8 cellular contexts compared by ENCODE assay signal in the genomic region with DNA sequence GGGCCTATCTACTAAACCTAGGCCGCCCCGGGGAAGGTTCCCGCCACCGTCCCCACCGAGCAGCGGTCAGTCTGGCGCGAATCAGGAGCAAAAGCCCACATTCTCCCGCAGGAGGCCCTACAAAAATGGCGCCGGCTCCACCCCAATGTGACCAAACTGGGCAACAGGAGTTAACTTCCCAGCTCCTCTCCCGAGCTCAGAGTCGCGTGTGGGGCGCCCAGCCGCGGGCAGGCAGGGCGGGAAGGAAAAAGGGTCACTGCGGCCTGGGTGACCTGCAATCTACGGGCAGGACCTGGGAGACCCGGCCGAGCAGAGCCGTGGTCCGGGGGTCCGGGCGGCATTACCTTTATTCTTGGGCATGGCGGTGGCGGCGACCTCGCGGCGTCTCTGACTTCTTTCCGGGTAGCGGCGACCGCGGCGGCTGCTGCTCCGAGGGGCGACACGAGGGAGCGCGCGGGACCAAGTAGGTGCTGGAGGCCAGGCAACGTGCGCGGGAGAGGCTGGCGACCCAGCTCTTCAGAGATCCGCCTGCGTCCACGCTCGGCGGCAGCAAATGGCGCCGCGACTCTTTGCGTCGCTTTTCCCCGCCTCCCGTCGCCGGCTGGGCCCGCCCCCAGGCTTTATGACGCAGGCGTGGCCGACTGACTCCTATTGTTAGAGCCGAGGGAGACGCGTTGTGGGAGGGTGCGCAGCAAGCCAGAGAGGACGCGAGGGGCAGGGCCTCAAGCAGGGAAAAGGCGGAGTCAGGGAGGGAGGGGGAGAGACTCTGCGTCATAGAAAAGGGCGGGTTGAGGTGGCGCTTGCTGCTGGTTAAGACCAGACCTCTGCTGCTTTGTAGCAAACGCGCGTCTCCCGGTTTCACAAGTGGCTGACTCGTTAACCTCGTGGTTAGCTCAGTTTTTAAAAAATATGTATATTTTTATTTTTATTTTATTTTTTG. TPM values are rescaled to one million over a fixed set of nuclear protein-coding genes. Genes with fewer than 3 reads are reported as not detected.
DNase-seq lines count a peak whose midpoint lies in the region; ATAC-seq and TF ChIP-seq lines count a peak whose summit lies in the region.

Gene EIF1AX, minus strand, starts transcription at position 558 of the 940 bp plus-strand sequence. Its CDS starts 198 bp downstream, at position 360.

- no peaks in the 10 kb centered on the region for H3K27me3 Mint-ChIP-seq in activated naive CD8-positive, alpha-beta T cell treated with anti-CD3 and anti-CD28 coated beads, Interleukin-2, amount 10 ng/mL, durations not matched to agents 7 days and 5 days

- H2AFZ ChIP-seq in SU-DHL-6 (ENCODE audit: low read depth, low read length, severe bottlenecking), result no peak within 1 kb of the TSS

- intact Hi-C loops in head of caudate nucleus (cut with DNase I) (loop anchor here (10.0 kb wide), 1 partner anchor 123 kb away; the partner anchor contains the start of gene RPS6KA3), ovary (cut with DNase I) (loop anchor here in 1 of 4 donors (5.0 kb wide), 1 partner anchor 126 kb away; the partner anchor contains the start of gene RPS6KA3), thyroid gland (cut with DNase I) (no loop called here)

- peak within 1 kb of the TSS; percentile 82 for H3K4me2 ChIP-seq in SU-DHL-6 (ENCODE audit: low read depth, low read length, poor library complexity, severe bottlenecking)

- H3K9me3 ChIP-seq in SU-DHL-6 (ENCODE audit: insufficient read depth, low read length) (no peaks in the 10 kb centered on the region), ovary (no peaks in the 10 kb centered on the region), thyroid gland (no peaks in the 10 kb centered on the region)

- peak; percentile 2 for TF ChIP-seq EP300 in ovary (IDR thresholded peaks at IDR 0.05)

- 0 out of 2 replicates have a peak, but pooled peaks cover 6% of the 10 kb centered on the region for H3F3A ChIP-seq in SU-DHL-6 (ENCODE audit: insufficient read depth)

- 1 to 2% (median 1%) methylated on average over 40 to 82 of the region's 82 CpGs for WGBS in ovary, 3 donors
- 0% methylated on average over 8 to 23 of the region's 82 CpGs for WGBS in thyroid gland, 2 donors

- H3K27ac ChIP-seq in SU-DHL-6 (ENCODE audit: low read depth, low read length) (peak within 1 kb of the TSS; percentile 48), ovary (peak within 1 kb of the TSS; percentile 87 to 93), thyroid gland (peak within 1 kb of the TSS; percentile 79 to 93 (median 84))

- ATAC-seq in HG02678 (IDR thresholded peaks at IDR 0.05; ENCODE audit: unreplicated experiment), result peak; percentile 99
- ATAC-seq in activated naive CD8-positive, alpha-beta T cell treated with anti-CD3 and anti-CD28 coated beads, Interleukin-2, amount 10 ng/mL, durations not matched to agents 7 days and 5 days (ENCODE audit: low read depth), result peak; percentile 99

- DNase-seq in NCI-H128 (lab: John Stamatoyannopoulos, UW; ENCODE audit: unreplicated experiment), result peak; percentile 94
- peak; percentile 91 for DNase-seq in activated naive CD8-positive, alpha-beta T cell treated with anti-CD3 and anti-CD28 coated beads, Interleukin-2, amount 10 ng/mL, durations not matched to agents 7 days and 5 days
- DNase-seq in head of caudate nucleus, result peak; percentile 89 to 100 (median 99)
- peak; percentile 99 for DNase-seq in ovary
- DNase-seq in thyroid gland, result peak; percentile 96

- H3K36me3 ChIP-seq in SU-DHL-6 (ENCODE audit: low read length), result 0 out of 2 replicates have a peak, but pooled peaks cover 6% of the 10 kb centered on the region
- H3K36me3 ChIP-seq in ovary, result no peaks in the 10 kb centered on the region
- H3K36me3 ChIP-seq in thyroid gland, result peaks cover 6 to 11% of the 10 kb centered on the region in 2 donors

- H3K27ac Mint-ChIP-seq in activated naive CD8-positive, alpha-beta T cell treated with anti-CD3 and anti-CD28 coated beads, Interleukin-2, amount 10 ng/mL, durations not matched to agents 7 days and 5 days, result peak within 1 kb of the TSS; percentile 86

- peak within 1 kb of the TSS; percentile 85 for H3K4me3 Mint-ChIP-seq in activated naive CD8-positive, alpha-beta T cell treated with anti-CD3 and anti-CD28 coated beads, Interleukin-2, amount 10 ng/mL, durations not matched to agents 7 days and 5 days

- TF ChIP-seq POLR2A in GM10847 (IDR thresholded peaks at IDR 0.05; ENCODE audit: extremely low read depth, insufficient read length), result peak; percentile 67
- TF ChIP-seq POLR2A in ovary (IDR thresholded peaks at IDR 0.05), result peak; percentile 96
- TF ChIP-seq POLR2A in thyroid gland (IDR thresholded peaks at IDR 0.05), result peak; percentile 7 to 96

- H3K9ac ChIP-seq in SU-DHL-6 (ENCODE audit: low read length), result peak within 1 kb of the TSS; percentile 94

- H3K9me2 ChIP-seq in SU-DHL-6 (replicated peaks; ENCODE audit: insufficient read depth, low read length), result no peaks in the 10 kb centered on the region

- no peaks in the 10 kb centered on the region for H3K9me3 Mint-ChIP-seq in activated naive CD8-positive, alpha-beta T cell treated with anti-CD3 and anti-CD28 coated beads, Interleukin-2, amount 10 ng/mL, durations not matched to agents 7 days and 5 days

- H3K36me3 Mint-ChIP-seq in activated naive CD8-positive, alpha-beta T cell treated with anti-CD3 and anti-CD28 coated beads, Interleukin-2, amount 10 ng/mL, durations not matched to agents 7 days and 5 days, result peaks cover 6% of the 10 kb centered on the region

- TF ChIP-seq CTCF in SU-DHL-6 (IDR thresholded peaks at IDR 0.05; ENCODE audit: insufficient read depth, low read length, poor library complexity, severe bottlenecking) (no peak), ovary (IDR thresholded peaks at IDR 0.05) (peak in 1 of 3 donors; percentile 39), thyroid gland (IDR thresholded peaks at IDR 0.05) (no peak)

- H3K4me1 Mint-ChIP-seq in activated naive CD8-positive, alpha-beta T cell treated with anti-CD3 and anti-CD28 coated beads, Interleukin-2, amount 10 ng/mL, durations not matched to agents 7 days and 5 days, result peaks cover 20% of the 10 kb centered on the region

- H3K4me1 ChIP-seq in ovary (ENCODE audit: insufficient read depth) (peaks cover 8% of the 10 kb centered on the region), thyroid gland (peaks cover 15 to 17% of the 10 kb centered on the region in 2 donors)

- POLR2A ChIA-PET in activated naive CD8-positive, alpha-beta T cell treated with anti-CD3 and anti-CD28 coated beads, Interleukin-2, amount 10 ng/mL, durations not matched to agents 7 days and 5 days (lab: Charles Lee), result interaction anchor here (0.8 to 1.7 kb wide), 2 partner anchors 9 to 296 kb away, joined by 4 to 7 read pairs; no protein-coding TSS in a partner anchor

- H4K20me1 ChIP-seq in SU-DHL-6 (ENCODE audit: low read depth, low read length), result peaks cover 9% of the 10 kb centered on the region; the same call in 1 of the 2 replicates

- H3K27me3 ChIP-seq in SU-DHL-6 (ENCODE audit: low read length) (no peaks in the 10 kb centered on the region), ovary (no peaks in the 10 kb centered on the region), thyroid gland (no peaks in the 10 kb centered on the region)

- peak within 1 kb of the TSS; percentile 94 for H3K4me3 ChIP-seq in SU-DHL-6 (ENCODE audit: insufficient read depth, low read length, poor library complexity, severe bottlenecking)
- peak within 1 kb of the TSS; percentile 65 for H3K4me3 ChIP-seq in ovary
- H3K4me3 ChIP-seq in thyroid gland (replicated peaks in 1 of 3), result peak within 1 kb of the TSS; percentile 14 to 95 (median 56)

- H3K79me2 ChIP-seq in SU-DHL-6 (ENCODE audit: insufficient read depth, low read length), result peaks cover 34% of the 10 kb centered on the region

RNA-seq across cellular contexts. Expression of gene EIF1AX, which starts in this region (rescaled TPM):
- 10 to 100 TPM; 63.9 to 66.0 TPM for total RNA-seq in activated naive CD8-positive, alpha-beta T cell treated with anti-CD3 and anti-CD28 coated beads, Interleukin-2, amount 10 ng/mL, durations not matched to agents 7 days and 5 days
- total RNA-seq in ovary, result 100 to 1,000 TPM in 5 of 7 donors, 10 to 100 TPM in 2; 67.1 to 151 (median 112) TPM
- 10 to 100 TPM; 52.8 to 54.6 TPM for polyA plus RNA-seq in ovary
- total RNA-seq in thyroid gland, result 10 to 100 TPM; 47.0 to 63.6 (median 57.3) TPM

Comparison
In these comparisons a context has a peak if more than half of its experiments do, and no peak if none do; other contexts are left out.
1. Peak in every context shown above with its lines: DNase-seq, ATAC-seq, H3K4me3 ChIP-seq and H3K27ac ChIP-seq.